In the genomic region with DNA sequence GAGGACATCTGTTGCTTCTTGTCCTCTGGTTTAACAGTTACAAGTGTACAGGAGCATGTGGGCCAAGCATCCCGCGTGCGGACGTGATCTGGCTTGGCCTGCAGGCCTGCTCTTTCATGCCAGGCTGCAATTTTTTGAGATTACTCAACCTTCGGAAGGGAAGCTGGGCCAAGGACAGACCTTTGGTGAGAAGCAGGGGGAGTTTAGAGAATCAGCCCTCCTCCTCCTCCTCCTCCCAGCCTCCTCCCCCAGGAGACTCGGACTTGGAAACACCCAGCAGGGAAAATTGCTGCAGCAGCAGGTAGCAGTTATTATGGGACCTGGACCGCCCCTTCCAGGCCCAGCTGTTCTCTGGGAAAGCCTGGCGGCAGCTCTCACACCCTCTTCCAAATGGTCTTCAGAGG, we compare ENCODE assay signal across 9 cellular contexts. TPM values are rescaled to one million over a fixed set of nuclear protein-coding genes. Genes with fewer than 3 reads are reported as not detected.
DNase-seq lines count a peak whose midpoint lies in the region; ATAC-seq and TF ChIP-seq lines count a peak whose summit lies in the region.
"Had no signal": no experiment of that assay in that cellular context is flagged by ENCODE, and none has a peak within 500 bp of the region (broad histone marks: within the 10 kb centered on the region; RNA-seq: fewer than 3 reads in every experiment).

No MANE protein-coding gene starts in this region.

- BruUV-seq in MCF 10A (replicated peaks; lab: Mats Ljungman, UMichigan) = no TSS peak

- H3K4me3 Mint-ChIP-seq in MCF 10A (ENCODE audit: unreplicated experiment) = no peak overlapping the region
- H3K4me3 Mint-ChIP-seq in activated naive CD4-positive, alpha-beta T cell treated with anti-CD3 and anti-CD28 coated beads for 36 hours = no peak overlapping the region

- in situ Hi-C loops in ACHN (cut with HindIII; ENCODE audit: low pct_ligation_motif_present, low pct_unique_long_range_greater_than_20kb, low sequenced_read_pairs) = no loop called here

- peak; percentile 36 to 61 for ATAC-seq in lower lobe of right lung

- H3K36me3 ChIP-seq in lower lobe of right lung = no peaks in the 10 kb centered on the region

- intact Hi-C loops in MCF 10A (cut with micrococcal nuclease) (no loop called here), lower lobe of right lung (cut with DNase I) (no loop called here)
- intact Hi-C loops in activated naive CD4-positive, alpha-beta T cell treated with anti-CD3 and anti-CD28 coated beads for 36 hours (cut with micrococcal nuclease) = loop anchor here (10.0 kb wide), 1 partner anchor 912 kb away; no protein-coding TSS in a partner anchor

- peaks cover 37% of the 10 kb centered on the region for H3K4me1 Mint-ChIP-seq in MCF 10A (ENCODE audit: insufficient read depth, unreplicated experiment)
- peaks cover 42% of the 10 kb centered on the region for H3K4me1 Mint-ChIP-seq in activated naive CD4-positive, alpha-beta T cell treated with anti-CD3 and anti-CD28 coated beads for 36 hours (ENCODE audit: low read depth)

- no peaks in the 10 kb centered on the region for H3K9me3 Mint-ChIP-seq in MCF 10A (ENCODE audit: unreplicated experiment)
- peaks cover 7% of the 10 kb centered on the region for H3K9me3 Mint-ChIP-seq in activated naive CD4-positive, alpha-beta T cell treated with anti-CD3 and anti-CD28 coated beads for 36 hours

- peak overlapping the region; percentile 56 for H3K27ac ChIP-seq in lower lobe of right lung

- no peaks in the 10 kb centered on the region for H3K9me3 ChIP-seq in lower lobe of right lung

- CTCF ChIA-PET in MCF 10A (lab: Yijun Ruan, JAX) = interaction anchor here (0.9 to 1.8 kb wide), 7 partner anchors 20 to 137 kb away, joined by 3 to 6 read pairs (median 4); no protein-coding TSS in a partner anchor
- CTCF ChIA-PET in activated naive CD4-positive, alpha-beta T cell treated with anti-CD3 and anti-CD28 coated beads for 36 hours (lab: Charles Lee) = interaction anchor here (0.8 to 1.2 kb wide), 2 partner anchors 29 to 46 kb away, joined by 3 to 4 read pairs; no protein-coding TSS in a partner anchor

- POLR2A ChIA-PET in MCF 10A (lab: Yijun Ruan, JAX) = interaction anchor here (0.6 to 1.9 kb wide), 13 partner anchors 22 to 1989 kb away, joined by 3 to 11 read pairs (median 4); a partner anchor contains a TSS

- no peaks in the 10 kb centered on the region for H3K36me3 Mint-ChIP-seq in MCF 10A (ENCODE audit: insufficient read depth, unreplicated experiment)
- H3K36me3 Mint-ChIP-seq in activated naive CD4-positive, alpha-beta T cell treated with anti-CD3 and anti-CD28 coated beads for 36 hours (ENCODE audit: low read depth) = peaks cover 6% of the 10 kb centered on the region

- peak overlapping the region; percentile 13 for H3K27ac Mint-ChIP-seq in MCF 10A (ENCODE audit: low read depth, unreplicated experiment)
- H3K27ac Mint-ChIP-seq in activated naive CD4-positive, alpha-beta T cell treated with anti-CD3 and anti-CD28 coated beads for 36 hours = no peak overlapping the region

- H3K27me3 Mint-ChIP-seq in MCF 10A (ENCODE audit: insufficient read depth, unreplicated experiment) = no peaks in the 10 kb centered on the region
- H3K27me3 Mint-ChIP-seq in activated naive CD4-positive, alpha-beta T cell treated with anti-CD3 and anti-CD28 coated beads for 36 hours (ENCODE audit: low read depth) = no peaks in the 10 kb centered on the region

- no peak overlapping the region for H3K4me3 ChIP-seq in lower lobe of right lung
- H3K4me3 ChIP-seq: dorsolateral prefrontal cortex had no signal

- no peak for TF ChIP-seq CTCF in MCF 10A (IDR thresholded peaks at IDR 0.05; ENCODE audit: unreplicated experiment)
- no peak for TF ChIP-seq CTCF in lower lobe of right lung (IDR thresholded peaks at IDR 0.05)

- H3K4me1 ChIP-seq in lower lobe of right lung = peaks cover 36% of the 10 kb centered on the region

- DNase-seq in ACHN (peak; percentile 93), LHCN-M2 (ENCODE audit: low read depth) (peak; percentile 94), MCF 10A (ENCODE audit: unreplicated experiment) (peak; percentile 90), lower lobe of right lung (peak; percentile 59), nucleus accumbens (lab: John Stamatoyannopoulos, UW) (no peak), NCI-H1930 (lab: John Stamatoyannopoulos, UW) (no peak)
- no peak for DNase-seq in activated effector memory CD4-positive, alpha-beta T cell treated with anti-CD3 and anti-CD28 coated beads, Interleukin-2, amount 50 U/mL, for 16 hours
- no peak for DNase-seq in activated naive CD4-positive, alpha-beta T cell treated with anti-CD3 and anti-CD28 coated beads for 36 hours
- DNase-seq: dorsolateral prefrontal cortex had no signal

- H3K27me3 ChIP-seq in lower lobe of right lung (ENCODE audit: low read depth) = no peaks in the 10 kb centered on the region
- H3K27me3 ChIP-seq: dorsolateral prefrontal cortex had no signal

RNA-seq across cellular contexts. Expression of a gene that starts 5.1 kb away (rescaled TPM):
- 40.7 and 45.5 TPM in 2 replicates for total RNA-seq in LHCN-M2 (2014; rRNA removed)
- polyA plus RNA-seq in LHCN-M2 (2012) = 21.0 TPM
- 38.4 and 41.9 TPM in 2 replicates for total RNA-seq in MCF 10A (2022)
- 53.0 TPM for total RNA-seq in lower lobe of right lung
- total RNA-seq in activated naive CD4-positive, alpha-beta T cell treated with anti-CD3 and anti-CD28 coated beads for 36 hours = 10 to 100 TPM; 45.7 to 50.3 TPM

RNA-seq across cellular contexts. Expression of a gene that starts 25.3 kb away (rescaled TPM):
- total RNA-seq in LHCN-M2 (2014; rRNA removed) = 85.8 and 92.1 TPM in 2 replicates
- polyA plus RNA-seq in LHCN-M2 (2012) = 232 TPM
- 151 and 269 TPM in 2 replicates for total RNA-seq in MCF 10A (2022)
- 221 TPM for total RNA-seq in lower lobe of right lung
- 100 to 1,000 TPM; 325 to 328 TPM for total RNA-seq in activated naive CD4-positive, alpha-beta T cell treated with anti-CD3 and anti-CD28 coated beads for 36 hours

RNA-seq across cellular contexts. Expression of a gene that starts 56.6 kb away (rescaled TPM):
- total RNA-seq in LHCN-M2 (2014; rRNA removed) = 70.6 and 71.6 TPM in 2 replicates
- polyA plus RNA-seq in LHCN-M2 (2012) = 35.4 TPM
- 114 and 129 TPM in 2 replicates for total RNA-seq in MCF 10A (2022)
- total RNA-seq in lower lobe of right lung = 62.7 TPM
- total RNA-seq in activated naive CD4-positive, alpha-beta T cell treated with anti-CD3 and anti-CD28 coated beads for 36 hours = 10 to 100 TPM; 93.9 to 95.2 TPM

Comparison
In these comparisons a context has a peak if more than half of its experiments do, and no peak if none do; other contexts are left out.
1. DNase-seq: peak in ACHN (single experiment), LHCN-M2 (single experiment), MCF 10A (single experiment) and lower lobe of right lung (single experiment); none in activated effector memory CD4-positive, alpha-beta T cell treated with anti-CD3 and anti-CD28 coated beads, Interleukin-2, amount 50 U/mL, for 16 hours (single experiment), nucleus accumbens (0 of 56), activated naive CD4-positive, alpha-beta T cell treated with anti-CD3 and anti-CD28 coated beads for 36 hours (single experiment) and NCI-H1930 (0 of 2).